21 cellular contexts compared by ENCODE assay signal in genomic region chr2:120897399-120897798, GRCh38.
DNase-seq lines count a peak whose midpoint lies in the region; ATAC-seq, FAIRE-seq and TF ChIP-seq lines count a peak whose summit lies in the region.
"Had no signal": no experiment of that assay in that cellular context is flagged by ENCODE, and none has a peak within 500 bp of the region (broad histone marks: within the 10 kb centered on the region; RNA-seq: fewer than 3 reads in every experiment).

No MANE protein-coding gene starts in this region.

- POLR2A ChIA-PET in HepG2 (lab: Yijun Ruan, JAX) = no interaction called here

- no peak overlapping the region for H3K4me2 ChIP-seq in HepG2 (ENCODE audit: low read depth, low read length)

- no peak for TF ChIP-seq EP300 in HepG2 (IDR thresholded peaks at IDR 0.05; ENCODE audit: low read depth in 2 of 2, low read length in 2 of 2)
- TF ChIP-seq EP300 in HepG2 (CRISPR knock-in tag; IDR thresholded peaks at IDR 0.05; ENCODE audit: borderline replicate concordance) = no peak

- no TSS peak for BruUV-seq in HepG2 (replicated peaks; lab: Mats Ljungman, UMichigan)

- H3K9me3 ChIP-seq in HepG2 (ENCODE audit: low read length) (no peaks in the 10 kb centered on the region), right lobe of liver (no peaks in the 10 kb centered on the region), colonic mucosa (no peaks in the 10 kb centered on the region)

- no peak overlapping the region for H2AFZ ChIP-seq in HepG2 (ENCODE audit: low read length)

- H3K36me3 Mint-ChIP-seq in brain (no peaks in the 10 kb centered on the region), neural crest cell (ENCODE audit: low read depth) (no peaks in the 10 kb centered on the region)
- H3K36me3 Mint-ChIP-seq: CD14-positive monocyte; CD8-positive, alpha-beta T cell had no signal

- peak overlapping the region in 3 of 5 experiments; percentile 41 to 94 (median 90) for H3K27ac Mint-ChIP-seq in brain
- H3K27ac Mint-ChIP-seq in neural crest cell (ENCODE audit: unreplicated experiment) = peak overlapping the region; percentile 61
- H3K27ac Mint-ChIP-seq: B cell; CD8-positive, alpha-beta T cell had no signal

- H3K27ac ChIP-seq in HepG2 (ENCODE audit: extremely low read length, insufficient read depth, low read length) = no peak overlapping the region
- H3K27ac ChIP-seq in right lobe of liver = no peak overlapping the region
- no peak overlapping the region for H3K27ac ChIP-seq in colonic mucosa
- H3K27ac ChIP-seq: HL-60 had no signal

- ATAC-seq in HepG2 (no peak), right lobe of liver (no peak)
- ATAC-seq: CD8-positive, alpha-beta T cell had no signal

- no peak for FAIRE-seq in HepG2 (lab: Jason Lieb, UNC)
- FAIRE-seq: D721Med, G401.6, GM12891 had no signal

- WGBS in HepG2 (ENCODE audit: low lambda C conversion rate) = 9% methylated on average over 2 of the region's 2 CpGs
- WGBS in right lobe of liver (ENCODE audit: insufficient coverage, low coverage, low lambda C conversion rate, missing lambda C conversion rate) = 64% methylated on average over 2 of the region's 2 CpGs

- no peak overlapping the region for H3K9ac ChIP-seq in HepG2 (ENCODE audit: insufficient read depth, low read depth, low read length)
- no peak overlapping the region for H3K9ac ChIP-seq in colonic mucosa (ENCODE audit: low read depth in 2 of 2, low read length in 2 of 2)

- TF ChIP-seq POLR2A in HepG2 (IDR thresholded peaks at IDR 0.05; ENCODE audit: insufficient read depth in 1 of 2, low read depth in 2 of 2, low read length in 2 of 2) (no peak), right lobe of liver (IDR thresholded peaks at IDR 0.05) (no peak)

- no peaks in the 10 kb centered on the region; the same call in 1 of the 2 replicates for H4K20me1 ChIP-seq in HepG2 (ENCODE audit: insufficient read depth, low read length)

- in situ Hi-C loops in HepG2 (cut with HindIII; ENCODE audit: extremely low pct_ligation_motif_present, low pct_unique_long_range_greater_than_20kb) = no loop called here

- TF ChIP-seq CTCF in HepG2 (CRISPR knock-in tag; IDR thresholded peaks at IDR 0.05) (no peak), right lobe of liver (IDR thresholded peaks at IDR 0.05) (no peak), brain (conservative IDR thresholded peaks at IDR 0.05) (no peak), neural crest cell (conservative IDR thresholded peaks at IDR 0.05) (no peak), colonic mucosa (IDR thresholded peaks at IDR 0.05) (no peak)

- H3K27me3 ChIP-seq in HepG2 (ENCODE audit: control insufficient read depth in 1 of 2, insufficient read depth in 2 of 2, low read length in 2 of 2) = peaks cover 8 to 52% of the 10 kb centered on the region in 2 experiments
- no peaks in the 10 kb centered on the region for H3K27me3 ChIP-seq in right lobe of liver
- no peaks in the 10 kb centered on the region for H3K27me3 ChIP-seq in colonic mucosa

- intact Hi-C loops in HepG2 (cut with micrococcal nuclease; ENCODE audit: unreplicated experiment) (no loop called here), right lobe of liver (cut with DNase I) (no loop called here), colonic mucosa (cut with DNase I) (no loop called here)

- TF ChIP-seq RAD21 in HepG2 (CRISPR knock-in tag; IDR thresholded peaks at IDR 0.05) = no peak

- no peaks in the 10 kb centered on the region for H3K27me3 Mint-ChIP-seq in brain
- no peaks in the 10 kb centered on the region for H3K27me3 Mint-ChIP-seq in neural crest cell (ENCODE audit: low read depth)
- H3K27me3 Mint-ChIP-seq: B cell had no signal

- H3K4me1 ChIP-seq in HepG2 (ENCODE audit: insufficient read depth, low read length) = no peaks in the 10 kb centered on the region
- no peaks in the 10 kb centered on the region for H3K4me1 ChIP-seq in right lobe of liver
- H3K4me1 ChIP-seq in colonic mucosa = no peaks in the 10 kb centered on the region

- peaks cover 98% of the 10 kb centered on the region for H3K4me1 Mint-ChIP-seq in brain
- H3K4me1 Mint-ChIP-seq in neural crest cell = peaks cover 93% of the 10 kb centered on the region
- H3K4me1 Mint-ChIP-seq: B cell, CD14-positive monocyte had no signal

- CTCF ChIA-PET in HepG2 (lab: Yijun Ruan, JAX; ENCODE audit: low intra/inter-chr PET ratio, low total read pairs) = no interaction called here

- no peak for DNase-seq in HepG2 (ENCODE audit: low spot score)
- no peak for DNase-seq in right lobe of liver
- DNase-seq in neural crest cell (ENCODE audit: low read depth, low spot score) = no peak
- no peak for DNase-seq in MV-4-11 (lab: John Stamatoyannopoulos, UW)
- DNase-seq in NCI-H1436 (lab: John Stamatoyannopoulos, UW) = no peak
- DNase-seq in colonic mucosa = no peak
- DNase-seq: 8988T; CD8-positive, alpha-beta T cell; COR-L47; DMS153; DMS79 treated with DMSO at 0.1 percent for 48 hours; EL; GOT3; H9 had no signal

- no peak overlapping the region for H3K4me3 Mint-ChIP-seq in brain
- no peak overlapping the region for H3K4me3 Mint-ChIP-seq in neural crest cell
- H3K4me3 Mint-ChIP-seq: B cell; CD14-positive monocyte; CD8-positive, alpha-beta T cell; H9 had no signal

- H3K36me3 ChIP-seq in HepG2 (replicated peaks in 1 of 2; ENCODE audit: control insufficient read depth in 1 of 2, insufficient read depth in 2 of 2, low read length in 2 of 2) (no peaks in the 10 kb centered on the region), right lobe of liver (no peaks in the 10 kb centered on the region), colonic mucosa (no peaks in the 10 kb centered on the region)

- no peaks in the 10 kb centered on the region for H3K79me2 ChIP-seq in HepG2 (ENCODE audit: insufficient read depth, low read length)

- no peak overlapping the region for H3K4me3 ChIP-seq in HepG2 (replicated peaks in 1 of 3; ENCODE audit: insufficient read depth in 1 of 3, low read depth in 2 of 3, low read length in 3 of 3)
- H3K4me3 ChIP-seq in right lobe of liver = no peak overlapping the region
- H3K4me3 ChIP-seq in colonic mucosa = no peak overlapping the region

- peaks cover 0 to 2% (median 0%) of the 10 kb centered on the region in 5 experiments for H3K9me3 Mint-ChIP-seq in brain
- no peaks in the 10 kb centered on the region for H3K9me3 Mint-ChIP-seq in neural crest cell
- H3K9me3 Mint-ChIP-seq: CD14-positive monocyte; CD8-positive, alpha-beta T cell; H9 had no signal

TF ChIP-seq in HepG2, 621 proteins besides CTCF, POLR2A, EP300 and RAD21:
- peak; percentile 65 for TF ChIP-seq ATF7 (IDR thresholded peaks at IDR 0.05)
- no peak for TF ChIP-seq ATF7 (CRISPR knock-in tag; IDR thresholded peaks at IDR 0.05)
- no peak for TF ChIP-seq ELK4 (CRISPR knock-in tag; IDR thresholded peaks at IDR 0.05; ENCODE audit: borderline replicate concordance)
- TF ChIP-seq NPAS2 (CRISPR knock-in tag; IDR thresholded peaks at IDR 0.05; ENCODE audit: borderline replicate concordance) = no peak
- peak; percentile 57 for TF ChIP-seq CREB1 (IDR thresholded peaks at IDR 0.05)
- no peak for TF ChIP-seq CREB1 (CRISPR knock-in tag; IDR thresholded peaks at IDR 0.05)
